In the genomic region with DNA sequence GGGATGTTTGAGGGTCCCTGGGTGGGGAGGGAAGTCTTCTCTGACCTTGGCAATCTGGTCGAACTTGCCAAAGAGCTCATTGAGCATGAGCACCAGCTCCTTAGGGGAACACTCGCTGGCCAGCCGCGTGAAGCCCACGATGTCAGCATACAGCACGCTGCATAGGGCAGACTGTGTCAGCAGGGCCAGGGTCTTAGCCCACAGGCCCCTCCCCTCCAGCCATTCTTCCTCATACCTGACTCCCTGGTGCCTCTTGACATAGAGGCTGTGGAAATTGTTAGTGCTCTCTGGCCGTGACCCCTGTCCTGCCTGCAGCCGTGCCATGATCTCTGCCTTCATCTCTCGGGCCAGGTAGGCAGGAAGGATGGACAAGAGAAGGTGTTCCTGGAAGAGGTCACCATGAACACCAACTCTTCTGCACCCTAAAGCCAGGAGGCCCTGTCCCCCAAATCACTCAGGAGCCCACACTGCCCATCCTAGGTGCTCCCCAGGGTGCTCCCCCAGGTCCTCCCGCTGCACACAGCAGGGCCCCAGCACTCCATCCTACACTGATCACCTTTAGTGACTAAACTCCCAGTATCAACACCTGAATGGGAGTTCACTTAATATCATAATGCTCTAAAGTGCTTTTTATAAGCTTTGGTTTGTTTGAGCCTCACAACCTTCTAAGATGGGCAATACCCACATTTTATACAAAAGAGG, we compare ENCODE assay signal across 17 cellular contexts.
"Had no signal": no experiment of that assay in that cellular context is flagged by ENCODE, and none has a peak within 500 bp of the region (broad histone marks: within the 10 kb centered on the region; RNA-seq: fewer than 3 reads in every experiment).

No MANE protein-coding gene starts in this region.

- H3K4me3 ChIP-seq: coronary artery, mucosa of descending colon, suprapubic skin had no signal

- H3K36me3 ChIP-seq: brain microvascular endothelial cell had no signal

- H3K9me3 ChIP-seq: esophagus muscularis mucosa, mucosa of descending colon, suprapubic skin had no signal

- H3K27ac ChIP-seq: brain microvascular endothelial cell, coronary artery, esophagus muscularis mucosa, suprapubic skin had no signal

- H3K27me3 ChIP-seq: brain microvascular endothelial cell had no signal

- H3K27ac Mint-ChIP-seq: activated CD4-positive, alpha-beta memory T cell treated with anti-CD3 and anti-CD28 coated beads for 36 hours; activated naive CD4-positive, alpha-beta T cell treated with anti-CD3 and anti-CD28 coated beads for 36 hours; activated T-helper 2 cell treated with anti-CD3 and anti-CD28 coated beads, Interferon-gamma antibody, Interleukin-2, Interleukin-4, amounts not matched to agents 10 μg/mL and 5 μg/mL and 100 μg/mL, durations not matched to agents 14 hours and 24 hours and 36 hours; stimulated activated naive CD8-positive, alpha-beta T cell treated with anti-CD3 and anti-CD28 coated beads, Interleukin-15, Interleukin-2, amounts not matched to agents 100 ng/mL and 50 ng/mL, for 24 hours had no signal

- DNase-seq: activated B cell treated with CpG ODN at 0.5 μM for 24 hours; activated CD4-positive, alpha-beta memory T cell treated with anti-CD3 and anti-CD28 coated beads for 36 hours; activated CD4-positive, alpha-beta T cell treated with anti-CD3 and anti-CD28 coated beads for 4 hours; activated naive CD4-positive, alpha-beta T cell treated with anti-CD3 and anti-CD28 coated beads for 36 hours; activated T-cell treated with anti-CD3 and anti-CD28 coated beads, Interleukin-2, amount 50 U/mL, for 1 hour; brain microvascular endothelial cell; central memory CD4-positive, alpha-beta T cell; effector CD4-positive, alpha-beta T cell; naive B cell; trophoblast cell had no signal

- H3K9me3 Mint-ChIP-seq: activated B cell treated with CpG ODN at 0.5 μM for 24 hours; activated CD4-positive, alpha-beta memory T cell treated with anti-CD3 and anti-CD28 coated beads for 36 hours; activated naive CD4-positive, alpha-beta T cell treated with anti-CD3 and anti-CD28 coated beads for 36 hours; activated T-helper 2 cell treated with anti-CD3 and anti-CD28 coated beads, Interferon-gamma antibody, Interleukin-2, Interleukin-4, amounts not matched to agents 10 μg/mL and 5 μg/mL and 100 μg/mL, durations not matched to agents 14 hours and 24 hours and 36 hours; memory B cell; stimulated activated naive CD8-positive, alpha-beta T cell treated with anti-CD3 and anti-CD28 coated beads, Interleukin-15, Interleukin-2, amounts not matched to agents 100 ng/mL and 50 ng/mL, for 24 hours had no signal

- ATAC-seq: mucosa of descending colon had no signal
